12 cellular contexts compared by ENCODE assay signal in the genomic region with DNA sequence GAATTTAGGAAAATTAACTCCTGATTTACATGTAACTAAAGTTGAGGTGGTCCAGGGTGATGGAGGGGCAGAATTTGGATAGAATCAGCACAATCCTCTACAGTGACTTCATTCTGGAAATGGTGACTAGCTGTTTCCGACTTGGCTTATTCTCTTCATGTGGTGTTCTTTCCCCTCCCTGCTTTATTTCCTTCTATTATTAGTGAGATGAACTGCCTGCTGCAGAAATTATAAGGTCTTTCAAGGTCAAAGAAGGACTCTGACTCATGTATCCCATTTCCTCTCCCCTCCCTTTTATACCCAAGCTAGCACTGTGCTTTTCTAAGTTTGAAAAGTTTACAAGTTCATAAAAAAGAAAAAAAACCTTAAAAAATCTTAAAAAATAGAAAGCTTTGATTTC. TPM values are rescaled to one million over a fixed set of nuclear protein-coding genes. Genes with fewer than 3 reads are reported as not detected.
DNase-seq lines count a peak whose midpoint lies in the region; ATAC-seq, FAIRE-seq and TF ChIP-seq lines count a peak whose summit lies in the region.
"Had no signal": no experiment of that assay in that cellular context is flagged by ENCODE, and none has a peak within 500 bp of the region (broad histone marks: within the 10 kb centered on the region; RNA-seq: fewer than 3 reads in every experiment).

No MANE protein-coding gene starts in this region.

- H3K9me1 ChIP-seq in endothelial cell of umbilical vein (replicated peaks; ENCODE audit: control insufficient read depth, extremely low read depth, insufficient read depth, low read length): no peaks in the 10 kb centered on the region

- peak overlapping the region; percentile 65 for H3K9ac ChIP-seq in endothelial cell of umbilical vein (replicated peaks; ENCODE audit: extremely low read depth, insufficient read depth, low read length)

- H3K27me3 ChIP-seq in endothelial cell of umbilical vein (ENCODE audit: control insufficient read depth in 2 of 2, insufficient read depth in 2 of 2, low read length in 2 of 2): no peaks in the 10 kb centered on the region
- no peaks in the 10 kb centered on the region for H3K27me3 ChIP-seq in muscle layer of duodenum (ENCODE audit: low read depth, low read length)

- H3K4me1 ChIP-seq in endothelial cell of umbilical vein (ENCODE audit: control insufficient read depth, extremely low read depth, insufficient read depth, low read length) (peaks cover 31% of the 10 kb centered on the region), muscle layer of duodenum (ENCODE audit: control insufficient read depth in 1 of 2, insufficient read depth in 2 of 2, low read length in 2 of 2) (peaks cover 4 to 10% of the 10 kb centered on the region in 2 donors)

- no peak for TF ChIP-seq CTCF in endothelial cell of umbilical vein (IDR thresholded peaks at IDR 0.05; ENCODE audit: extremely low read depth in 1 of 2, insufficient read depth in 1 of 2, low read depth in 1 of 2, low read length in 2 of 2)

- H3K36me3 ChIP-seq in endothelial cell of umbilical vein (ENCODE audit: control insufficient read depth in 2 of 2, extremely low read depth in 1 of 2, insufficient read depth in 2 of 2, low read length in 2 of 2) (no peaks in the 10 kb centered on the region), muscle layer of duodenum (ENCODE audit: control insufficient read depth in 1 of 2, insufficient read depth in 2 of 2, low read length in 2 of 2) (no peaks in the 10 kb centered on the region)

- FAIRE-seq in endothelial cell of umbilical vein (lab: Jason Lieb, UNC): peak; percentile 93
- FAIRE-seq in RCC 7860 (lab: Jason Lieb, UNC): no peak
- FAIRE-seq: bronchial epithelial cell had no signal

- no peaks in the 10 kb centered on the region for H3K79me2 ChIP-seq in endothelial cell of umbilical vein (ENCODE audit: control insufficient read depth, insufficient read depth, low read length)

- ATAC-seq in GM21737 (IDR thresholded peaks at IDR 0.05; ENCODE audit: unreplicated experiment): no peak
- no peak for ATAC-seq in HG03045 (IDR thresholded peaks at IDR 0.05; ENCODE audit: unreplicated experiment)

- dilution Hi-C loops in endothelial cell of umbilical vein (cut with MboI; ENCODE audit: extremely low pct_ligation_motif_present, low sequenced_read_pairs): no loop called here

- POLR2A ChIA-PET in endothelial cell of umbilical vein (lab: Charles Lee): interaction anchor here (0.7 to 1.4 kb wide), 3 partner anchors 12 to 78 kb away, joined by 3 to 4 read pairs (median 4); partner anchors contain the start of gene MRPL17

- no peaks in the 10 kb centered on the region for H4K20me1 ChIP-seq in endothelial cell of umbilical vein (replicated peaks; ENCODE audit: control insufficient read depth, extremely low read depth, insufficient read depth, low read length)

- CTCF ChIA-PET in endothelial cell of umbilical vein (lab: Charles Lee): interaction anchor here (0.8 to 2.3 kb wide), 17 partner anchors 9 to 317 kb away, joined by 3 to 19 read pairs (median 5); partner anchors contain the start of gene MRPL17

- BruUV-seq in endothelial cell of umbilical vein (replicated peaks; lab: Mats Ljungman, UMichigan): no TSS peak

- H3K9me3 ChIP-seq in endothelial cell of umbilical vein (replicated peaks; ENCODE audit: control insufficient read depth, insufficient read depth, low read length) (no peaks in the 10 kb centered on the region), muscle layer of duodenum (ENCODE audit: control insufficient read depth in 1 of 2, low read length in 2 of 2) (no peaks in the 10 kb centered on the region)

- H3K4me3 ChIP-seq in endothelial cell of umbilical vein (replicated peaks in 1 of 3; ENCODE audit: insufficient read depth in 1 of 3, low read depth in 1 of 3, low read length in 3 of 3) (peak overlapping the region in 1 of 3 experiments; percentile 6), muscle layer of duodenum (ENCODE audit: low read depth in 1 of 2, low read length in 2 of 2) (no peak overlapping the region)

- TF ChIP-seq POLR2A in endothelial cell of umbilical vein (IDR thresholded peaks at IDR 0.05; ENCODE audit: low read depth, low read length): no peak

- intact Hi-C loops in endothelial cell of umbilical vein (cut with micrococcal nuclease): loop anchor here (1.0 to 5.0 kb wide), 5 partner anchors 12 to 373 kb away; partner anchors contain the start of genes ARFIP2, CAVIN3, MRPL17 and TIMM10B

- peak; percentile 16 for DNase-seq in stimulated activated CD4-positive, alpha-beta T cell treated with anti-CD3 and anti-CD28 coated beads, Interleukin-2, amount 100 ng/mL, for 4 hours (ENCODE audit: low read depth)
- DNase-seq in stimulated activated CD4-positive, alpha-beta T cell treated with anti-CD3 and anti-CD28 coated beads, Interleukin-2, amount 100 ng/mL, for 24 hours: no peak
- DNase-seq in endothelial cell of umbilical vein (ENCODE audit: low read depth, low spot score): peak; percentile 95
- no peak for DNase-seq in NCI-H526 (lab: John Stamatoyannopoulos, UW)
- no peak for DNase-seq in RCC 7860 (ENCODE audit: low spot score)
- DNase-seq: activated B cell treated with CpG ODN at 0.5 μM for 24 hours; Kasumi-1; NK-92 treated with Interleukin-12 subunit alpha and Interleukin-12 subunit beta, amount 100 ng/mL, for 24 hours had no signal

- H3K27ac ChIP-seq in endothelial cell of umbilical vein (ENCODE audit: insufficient read depth, low read depth, low read length) (peak overlapping the region; percentile 88), muscle layer of duodenum (ENCODE audit: low read length) (peak overlapping the region; percentile 72)

- peak overlapping the region; percentile 86 for H3K4me2 ChIP-seq in endothelial cell of umbilical vein (ENCODE audit: insufficient read depth, low read length)

- no peak overlapping the region for H2AFZ ChIP-seq in endothelial cell of umbilical vein (ENCODE audit: low read depth, low read length)

TF ChIP-seq in endothelial cell of umbilical vein, 7 proteins besides CTCF, POLR2A, EP300 and RAD21:
- TF ChIP-seq, protein P1, sequence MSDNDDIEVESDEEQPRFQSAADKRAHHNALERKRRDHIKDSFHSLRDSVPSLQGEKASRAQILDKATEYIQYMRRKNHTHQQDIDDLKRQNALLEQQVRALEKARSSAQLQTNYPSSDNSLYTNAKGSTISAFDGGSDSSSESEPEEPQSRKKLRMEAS (IDR thresholded peaks at IDR 0.05; ENCODE audit: insufficient read depth, insufficient read length): no peak
- TF ChIP-seq GATA2 (IDR thresholded peaks at IDR 0.05; ENCODE audit: insufficient read depth, insufficient read length, low read depth, low read length) (peak; percentile 53), FOS (IDR thresholded peaks at IDR 0.05; ENCODE audit: borderline replicate concordance, insufficient read depth, low read length) (peak; percentile 97), POLR2AphosphoS5 (IDR thresholded peaks at IDR 0.05; ENCODE audit: insufficient read depth, low read depth, low read length) (peak; percentile 63), MYC (IDR thresholded peaks at IDR 0.05; ENCODE audit: low read depth, low read length) (no peak), JUN (IDR thresholded peaks at IDR 0.05; ENCODE audit: borderline replicate concordance, insufficient read depth, insufficient read length, low read depth) (peak; percentile 98)

RNA-seq across cellular contexts. Expression of gene MRPL17, which starts 12.2 kb away (rescaled TPM):
- total RNA-seq in endothelial cell of umbilical vein: 86.8 and 87.2 TPM in 2 replicates
- 61.7 and 67.6 TPM in 2 replicates for polyA plus RNA-seq in endothelial cell of umbilical vein
- polyA plus RNA-seq in endothelial cell of umbilical vein (2011; cell fraction: cytosol; rRNA removed): 72.5 and 80.8 TPM in 2 replicates
- 34.5 and 39.1 TPM in 2 replicates for polyA plus RNA-seq in endothelial cell of umbilical vein (2011; cell fraction: nucleus; rRNA removed)
- polyA plus RNA-seq in endothelial cell of umbilical vein (2012): 90.2 and 103 TPM in 2 replicates
- polyA minus RNA-seq in endothelial cell of umbilical vein: 42.4 and 46.0 TPM in 2 replicates
- polyA minus RNA-seq in endothelial cell of umbilical vein (2011; cell fraction: cytosol; rRNA and poly(A)+ RNA removed): 67.5 TPM
- 10.6 and 12.9 TPM in 2 replicates for polyA minus RNA-seq in endothelial cell of umbilical vein (2011; cell fraction: nucleus; rRNA and poly(A)+ RNA removed)

RNA-seq across cellular contexts. Expression of gene DCHS1, which starts 39.8 kb away (rescaled TPM):
- 73.0 and 73.1 TPM in 2 replicates for total RNA-seq in endothelial cell of umbilical vein
- polyA plus RNA-seq in endothelial cell of umbilical vein: 56.2 and 64.2 TPM in 2 replicates
- 31.1 and 35.9 TPM in 2 replicates for polyA plus RNA-seq in endothelial cell of umbilical vein (2011; cell fraction: cytosol; rRNA removed)
- polyA plus RNA-seq in endothelial cell of umbilical vein (2011; cell fraction: nucleus; rRNA removed): 89.5 and 105 TPM in 2 replicates
- polyA plus RNA-seq in endothelial cell of umbilical vein (2012): 52.6 and 58.4 TPM in 2 replicates
- 125 and 133 TPM in 2 replicates for polyA minus RNA-seq in endothelial cell of umbilical vein
- polyA minus RNA-seq in endothelial cell of umbilical vein (2011; cell fraction: cytosol; rRNA and poly(A)+ RNA removed): not detected
- polyA minus RNA-seq in endothelial cell of umbilical vein (2011; cell fraction: nucleus; rRNA and poly(A)+ RNA removed): 59.4 and 70.9 TPM in 2 replicates

Comparison
In these comparisons a context has a peak if more than half of its experiments do, and no peak if none do; other contexts are left out.
1. DNase-seq: peak in stimulated activated CD4-positive, alpha-beta T cell treated with anti-CD3 and anti-CD28 coated beads, Interleukin-2, amount 100 ng/mL, for 4 hours (single experiment) and endothelial cell of umbilical vein (single experiment); none in stimulated activated CD4-positive, alpha-beta T cell treated with anti-CD3 and anti-CD28 coated beads, Interleukin-2, amount 100 ng/mL, for 24 hours (0 of 2), NCI-H526 (0 of 2) and RCC 7860 (single experiment).